Comparison of ENCODE assay signal across 8 cellular contexts in genomic region chr16:66551362-66551761, GRCh38. TPM values are rescaled to one million over a fixed set of nuclear protein-coding genes. Genes with fewer than 3 reads are reported as not detected.
A peak's percentile ranks its signal among the peaks of the same experiment; 100 is the strongest.
DNase-seq lines count a peak whose midpoint lies in the region; ATAC-seq lines count a peak whose summit lies in the region.

No MANE protein-coding gene starts in this region.

- H3K4me1 Mint-ChIP-seq in activated naive CD4-positive, alpha-beta T cell treated with anti-CD3 and anti-CD28 coated beads for 36 hours (ENCODE audit: low read depth), result peaks cover 57% of the 10 kb centered on the region

- no peaks in the 10 kb centered on the region for H3K27me3 Mint-ChIP-seq in activated naive CD4-positive, alpha-beta T cell treated with anti-CD3 and anti-CD28 coated beads for 36 hours (ENCODE audit: low read depth)

- DNase-seq in Caki2 (ENCODE audit: low read depth) (peak; percentile 65), HK-2 (ENCODE audit: unreplicated experiment) (peak; percentile 67), SHP77 treated with DMSO at 0.1 percent for 48 hours (lab: John Stamatoyannopoulos, UW) (peak; percentile 32), right cardiac atrium (peak in 1 of 3 donors; percentile 56)
- peak; percentile 79 for DNase-seq in activated naive CD4-positive, alpha-beta T cell treated with anti-CD3 and anti-CD28 coated beads for 36 hours
- DNase-seq in stimulated activated CD4-positive, alpha-beta T cell treated with anti-CD3 and anti-CD28 coated beads, Interleukin-1b, Interleukin-23, amount 100 ng/mL, for 48 hours, result peak; percentile 63

- no peak for ATAC-seq in right cardiac atrium
- no peak for ATAC-seq in HG02938 (IDR thresholded peaks at IDR 0.05; ENCODE audit: unreplicated experiment)
- no peak for ATAC-seq in HG03439 (IDR thresholded peaks at IDR 0.05; ENCODE audit: unreplicated experiment)

- in situ Hi-C loops in Caki2 (cut with HindIII; ENCODE audit: low pct_unique_long_range_greater_than_20kb, low sequenced_read_pairs), result no loop called here

- CTCF ChIA-PET in activated naive CD4-positive, alpha-beta T cell treated with anti-CD3 and anti-CD28 coated beads for 36 hours (lab: Charles Lee), result interaction anchor here (0.6 to 3.0 kb wide), 9 partner anchors 11 to 189 kb away, joined by 3 to 23 read pairs (median 7); no protein-coding TSS in a partner anchor

- H3K4me3 Mint-ChIP-seq in activated naive CD4-positive, alpha-beta T cell treated with anti-CD3 and anti-CD28 coated beads for 36 hours, result peak overlapping the region; percentile 87

- no peaks in the 10 kb centered on the region for H3K27me3 ChIP-seq in right cardiac atrium (ENCODE audit: control insufficient read depth, insufficient read depth)

- peaks cover 30% of the 10 kb centered on the region for H3K36me3 Mint-ChIP-seq in activated naive CD4-positive, alpha-beta T cell treated with anti-CD3 and anti-CD28 coated beads for 36 hours (ENCODE audit: low read depth)

- H3K4me1 ChIP-seq in right cardiac atrium (ENCODE audit: control insufficient read depth, insufficient read depth, low read length), result peaks cover 6% of the 10 kb centered on the region

- WGBS in right cardiac atrium, result 30% methylated on average over 6 of the region's 6 CpGs

- no peaks in the 10 kb centered on the region for H3K9me3 Mint-ChIP-seq in activated naive CD4-positive, alpha-beta T cell treated with anti-CD3 and anti-CD28 coated beads for 36 hours

- no peaks in the 10 kb centered on the region for H3K9me3 ChIP-seq in right cardiac atrium (ENCODE audit: control insufficient read depth, low read length)

- peak overlapping the region; percentile 100 for H3K27ac ChIP-seq in right cardiac atrium (ENCODE audit: low read length)

- peak overlapping the region; percentile 95 for H3K27ac Mint-ChIP-seq in activated naive CD4-positive, alpha-beta T cell treated with anti-CD3 and anti-CD28 coated beads for 36 hours

- no peak overlapping the region for H3K4me3 ChIP-seq in right cardiac atrium (ENCODE audit: low read length)

- intact Hi-C loops in activated naive CD4-positive, alpha-beta T cell treated with anti-CD3 and anti-CD28 coated beads for 36 hours (cut with micrococcal nuclease), result loop anchor here (1.0 to 5.0 kb wide), 2 partner anchors 34 to 146 kb away; partner anchors contain the start of gene CMTM4
- intact Hi-C loops in right cardiac atrium (cut with DNase I), result loop anchor here in 1 of 4 donors (5.0 kb wide), 1 partner anchor 51 kb away; the partner anchor contains the start of gene CMTM3

RNA-seq across cellular contexts. Expression of gene CKLF, which starts 1.0 kb away (rescaled TPM):
- total RNA-seq in Caki2 (2014; rRNA removed; shearing (Covaris generic); ENCODE audit: low replicate concordance), result 128 and 135 TPM in 2 replicates
- total RNA-seq in activated naive CD4-positive, alpha-beta T cell treated with anti-CD3 and anti-CD28 coated beads for 36 hours, result 100 to 1,000 TPM; 114 to 126 TPM
- total RNA-seq in right cardiac atrium, result 10 to 100 TPM in 3 of 4 donors, 1 to 10 TPM in 1; 8.9 to 19.0 (median 13.3) TPM
- polyA plus RNA-seq in right cardiac atrium, result 17.7 TPM

RNA-seq across cellular contexts. Expression of gene TK2, which starts 1.4 kb away (rescaled TPM):
- total RNA-seq in Caki2 (2014; rRNA removed; shearing (Covaris generic); ENCODE audit: low replicate concordance), result 18.2 and 20.6 TPM in 2 replicates
- total RNA-seq in activated naive CD4-positive, alpha-beta T cell treated with anti-CD3 and anti-CD28 coated beads for 36 hours, result 1 to 10 TPM; 5.7 to 5.9 TPM
- total RNA-seq in right cardiac atrium, result 10 to 100 TPM; 23.6 to 25.6 (median 24.8) TPM
- 18.2 TPM for polyA plus RNA-seq in right cardiac atrium

RNA-seq across cellular contexts. Expression of gene CMTM1, which starts 14.9 kb away (rescaled TPM):
- total RNA-seq in Caki2 (2014; rRNA removed; shearing (Covaris generic); ENCODE audit: low replicate concordance), result 0.52 and 1.5 TPM in 2 replicates
- total RNA-seq in activated naive CD4-positive, alpha-beta T cell treated with anti-CD3 and anti-CD28 coated beads for 36 hours, result 1 to 10 TPM; 4.2 to 8.2 TPM
- total RNA-seq in right cardiac atrium, result 1 to 10 TPM in 3 of 4 donors, under 1 TPM in 1; 0.82 to 2.6 (median 1.9) TPM
- polyA plus RNA-seq in right cardiac atrium, result 0.14 TPM

RNA-seq across cellular contexts. Expression of gene CMTM2, which starts 27.9 kb away (rescaled TPM):
- total RNA-seq in Caki2 (2014; rRNA removed; shearing (Covaris generic); ENCODE audit: low replicate concordance), result not detected in 2 replicates
- total RNA-seq in activated naive CD4-positive, alpha-beta T cell treated with anti-CD3 and anti-CD28 coated beads for 36 hours, result not detected
- total RNA-seq in right cardiac atrium, result under 1 TPM in 1 of 4 donors, not detected in 3; 0.47 TPM
- polyA plus RNA-seq in right cardiac atrium, result not detected

RNA-seq across cellular contexts. Expression of gene CMTM3, which starts 53.1 kb away (rescaled TPM):
- 46.9 and 68.3 TPM in 2 replicates for total RNA-seq in Caki2 (2014; rRNA removed; shearing (Covaris generic); ENCODE audit: low replicate concordance)
- 10 to 100 TPM; 33.7 to 35.3 TPM for total RNA-seq in activated naive CD4-positive, alpha-beta T cell treated with anti-CD3 and anti-CD28 coated beads for 36 hours
- total RNA-seq in right cardiac atrium, result 10 to 100 TPM; 10.3 to 17.4 (median 14.8) TPM
- polyA plus RNA-seq in right cardiac atrium, result 12.6 TPM
